1 cellular context compared by ENCODE assay signal in the genomic region with DNA sequence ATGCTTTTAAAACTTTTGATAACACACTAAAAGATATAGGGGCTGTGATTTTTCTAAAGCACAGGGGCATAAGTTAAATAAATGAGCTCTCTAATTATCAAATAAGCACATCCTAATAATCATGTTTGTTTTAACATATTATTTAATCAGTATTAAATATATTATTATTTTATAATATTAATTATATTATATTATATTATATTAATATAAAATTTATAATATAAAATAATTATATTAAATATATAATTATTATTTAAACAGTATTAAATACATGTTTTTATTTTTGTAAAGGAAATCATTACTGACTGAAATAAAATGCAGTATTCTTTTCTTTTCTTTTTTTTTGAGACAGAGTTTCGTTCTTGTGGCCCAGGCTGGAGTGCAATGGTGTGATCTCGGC.
TF ChIP-seq lines count a peak whose summit lies in the region.

No MANE protein-coding gene starts in this region.

TF ChIP-seq in GM23338, 12 proteins besides CTCF, POLR2A, EP300 and RAD21 (continued from another document):
- TF ChIP-seq, protein P1, sequence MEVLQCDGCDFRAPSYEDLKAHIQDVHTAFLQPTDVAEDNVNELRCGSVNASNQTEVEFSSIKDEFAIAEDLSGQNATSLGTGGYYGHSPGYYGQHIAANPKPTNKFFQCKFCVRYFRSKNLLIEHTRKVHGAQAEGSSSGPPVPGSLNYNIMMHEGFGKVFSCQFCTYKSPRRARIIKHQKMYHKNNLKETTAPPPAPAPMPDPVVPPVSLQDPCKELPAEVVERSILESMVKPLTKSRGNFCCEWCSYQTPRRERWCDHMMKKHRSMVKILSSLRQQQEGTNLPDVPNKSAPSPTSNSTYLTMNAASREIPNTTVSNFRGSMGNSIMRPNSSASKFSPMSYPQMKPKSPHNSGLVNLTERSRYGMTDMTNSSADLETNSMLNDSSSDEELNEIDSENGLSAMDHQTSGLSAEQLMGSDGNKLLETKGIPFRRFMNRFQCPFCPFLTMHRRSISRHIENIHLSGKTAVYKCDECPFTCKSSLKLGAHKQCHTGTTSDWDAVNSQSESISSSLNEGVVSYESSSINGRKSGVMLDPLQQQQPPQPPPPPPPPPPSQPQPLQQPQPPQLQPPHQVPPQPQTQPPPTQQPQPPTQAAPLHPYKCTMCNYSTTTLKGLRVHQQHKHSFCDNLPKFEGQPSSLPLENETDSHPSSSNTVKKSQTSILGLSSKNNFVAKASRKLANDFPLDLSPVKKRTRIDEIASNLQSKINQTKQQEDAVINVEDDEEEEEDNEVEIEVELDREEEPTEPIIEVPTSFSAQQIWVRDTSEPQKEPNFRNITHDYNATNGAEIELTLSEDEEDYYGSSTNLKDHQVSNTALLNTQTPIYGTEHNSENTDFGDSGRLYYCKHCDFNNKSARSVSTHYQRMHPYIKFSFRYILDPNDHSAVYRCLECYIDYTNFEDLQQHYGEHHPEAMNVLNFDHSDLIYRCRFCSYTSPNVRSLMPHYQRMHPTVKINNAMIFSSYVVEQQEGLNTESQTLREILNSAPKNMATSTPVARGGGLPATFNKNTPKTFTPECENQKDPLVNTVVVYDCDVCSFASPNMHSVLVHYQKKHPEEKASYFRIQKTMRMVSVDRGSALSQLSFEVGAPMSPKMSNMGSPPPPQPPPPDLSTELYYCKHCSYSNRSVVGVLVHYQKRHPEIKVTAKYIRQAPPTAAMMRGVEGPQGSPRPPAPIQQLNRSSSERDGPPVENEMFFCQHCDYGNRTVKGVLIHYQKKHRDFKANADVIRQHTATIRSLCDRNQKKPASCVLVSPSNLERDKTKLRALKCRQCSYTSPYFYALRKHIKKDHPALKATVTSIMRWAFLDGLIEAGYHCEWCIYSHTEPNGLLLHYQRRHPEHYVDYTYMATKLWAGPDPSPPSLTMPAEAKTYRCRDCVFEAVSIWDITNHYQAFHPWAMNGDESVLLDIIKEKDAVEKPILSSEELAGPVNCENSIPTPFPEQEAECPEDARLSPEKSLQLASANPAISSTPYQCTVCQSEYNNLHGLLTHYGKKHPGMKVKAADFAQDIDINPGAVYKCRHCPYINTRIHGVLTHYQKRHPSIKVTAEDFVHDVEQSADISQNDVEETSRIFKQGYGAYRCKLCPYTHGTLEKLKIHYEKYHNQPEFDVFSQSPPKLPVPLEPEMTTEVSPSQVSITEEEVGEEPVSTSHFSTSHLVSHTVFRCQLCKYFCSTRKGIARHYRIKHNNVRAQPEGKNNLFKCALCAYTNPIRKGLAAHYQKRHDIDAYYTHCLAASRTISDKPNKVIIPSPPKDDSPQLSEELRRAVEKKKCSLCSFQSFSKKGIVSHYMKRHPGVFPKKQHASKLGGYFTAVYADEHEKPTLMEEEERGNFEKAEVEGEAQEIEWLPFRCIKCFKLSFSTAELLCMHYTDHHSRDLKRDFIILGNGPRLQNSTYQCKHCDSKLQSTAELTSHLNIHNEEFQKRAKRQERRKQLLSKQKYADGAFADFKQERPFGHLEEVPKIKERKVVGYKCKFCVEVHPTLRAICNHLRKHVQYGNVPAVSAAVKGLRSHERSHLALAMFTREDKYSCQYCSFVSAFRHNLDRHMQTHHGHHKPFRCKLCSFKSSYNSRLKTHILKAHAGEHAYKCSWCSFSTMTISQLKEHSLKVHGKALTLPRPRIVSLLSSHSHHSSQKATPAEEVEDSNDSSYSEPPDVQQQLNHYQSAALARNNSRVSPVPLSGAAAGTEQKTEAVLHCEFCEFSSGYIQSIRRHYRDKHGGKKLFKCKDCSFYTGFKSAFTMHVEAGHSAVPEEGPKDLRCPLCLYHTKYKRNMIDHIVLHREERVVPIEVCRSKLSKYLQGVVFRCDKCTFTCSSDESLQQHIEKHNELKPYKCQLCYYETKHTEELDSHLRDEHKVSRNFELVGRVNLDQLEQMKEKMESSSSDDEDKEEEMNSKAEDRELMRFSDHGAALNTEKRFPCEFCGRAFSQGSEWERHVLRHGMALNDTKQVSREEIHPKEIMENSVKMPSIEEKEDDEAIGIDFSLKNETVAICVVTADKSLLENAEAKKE (CRISPR knock-in tag; IDR thresholded peaks at IDR 0.05): no peak
- TF ChIP-seq EZH2phosphoT487 (IDR thresholded peaks at IDR 0.05; ENCODE audit: unreplicated experiment) (no peak), JUNB (IDR thresholded peaks at IDR 0.05; ENCODE audit: unreplicated experiment) (no peak), EZH2 (IDR thresholded peaks at IDR 0.05; ENCODE audit: low read depth, unreplicated experiment) (no peak), ZNF331 (CRISPR knock-in tag; IDR thresholded peaks at IDR 0.05; ENCODE audit: low read depth) (no peak), POLR2AphosphoS5 (IDR thresholded peaks at IDR 0.05; ENCODE audit: low read depth) (no peak)
- TF ChIP-seq, protein P2, sequence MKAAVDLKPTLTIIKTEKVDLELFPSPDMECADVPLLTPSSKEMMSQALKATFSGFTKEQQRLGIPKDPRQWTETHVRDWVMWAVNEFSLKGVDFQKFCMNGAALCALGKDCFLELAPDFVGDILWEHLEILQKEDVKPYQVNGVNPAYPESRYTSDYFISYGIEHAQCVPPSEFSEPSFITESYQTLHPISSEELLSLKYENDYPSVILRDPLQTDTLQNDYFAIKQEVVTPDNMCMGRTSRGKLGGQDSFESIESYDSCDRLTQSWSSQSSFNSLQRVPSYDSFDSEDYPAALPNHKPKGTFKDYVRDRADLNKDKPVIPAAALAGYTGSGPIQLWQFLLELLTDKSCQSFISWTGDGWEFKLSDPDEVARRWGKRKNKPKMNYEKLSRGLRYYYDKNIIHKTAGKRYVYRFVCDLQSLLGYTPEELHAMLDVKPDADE (IDR thresholded peaks at IDR 0.05): no peak
- TF ChIP-seq, protein P3, sequence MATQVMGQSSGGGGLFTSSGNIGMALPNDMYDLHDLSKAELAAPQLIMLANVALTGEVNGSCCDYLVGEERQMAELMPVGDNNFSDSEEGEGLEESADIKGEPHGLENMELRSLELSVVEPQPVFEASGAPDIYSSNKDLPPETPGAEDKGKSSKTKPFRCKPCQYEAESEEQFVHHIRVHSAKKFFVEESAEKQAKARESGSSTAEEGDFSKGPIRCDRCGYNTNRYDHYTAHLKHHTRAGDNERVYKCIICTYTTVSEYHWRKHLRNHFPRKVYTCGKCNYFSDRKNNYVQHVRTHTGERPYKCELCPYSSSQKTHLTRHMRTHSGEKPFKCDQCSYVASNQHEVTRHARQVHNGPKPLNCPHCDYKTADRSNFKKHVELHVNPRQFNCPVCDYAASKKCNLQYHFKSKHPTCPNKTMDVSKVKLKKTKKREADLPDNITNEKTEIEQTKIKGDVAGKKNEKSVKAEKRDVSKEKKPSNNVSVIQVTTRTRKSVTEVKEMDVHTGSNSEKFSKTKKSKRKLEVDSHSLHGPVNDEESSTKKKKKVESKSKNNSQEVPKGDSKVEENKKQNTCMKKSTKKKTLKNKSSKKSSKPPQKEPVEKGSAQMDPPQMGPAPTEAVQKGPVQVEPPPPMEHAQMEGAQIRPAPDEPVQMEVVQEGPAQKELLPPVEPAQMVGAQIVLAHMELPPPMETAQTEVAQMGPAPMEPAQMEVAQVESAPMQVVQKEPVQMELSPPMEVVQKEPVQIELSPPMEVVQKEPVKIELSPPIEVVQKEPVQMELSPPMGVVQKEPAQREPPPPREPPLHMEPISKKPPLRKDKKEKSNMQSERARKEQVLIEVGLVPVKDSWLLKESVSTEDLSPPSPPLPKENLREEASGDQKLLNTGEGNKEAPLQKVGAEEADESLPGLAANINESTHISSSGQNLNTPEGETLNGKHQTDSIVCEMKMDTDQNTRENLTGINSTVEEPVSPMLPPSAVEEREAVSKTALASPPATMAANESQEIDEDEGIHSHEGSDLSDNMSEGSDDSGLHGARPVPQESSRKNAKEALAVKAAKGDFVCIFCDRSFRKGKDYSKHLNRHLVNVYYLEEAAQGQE (IDR thresholded peaks at IDR 0.05; ENCODE audit: unreplicated experiment): no peak
